In the genomic region with DNA sequence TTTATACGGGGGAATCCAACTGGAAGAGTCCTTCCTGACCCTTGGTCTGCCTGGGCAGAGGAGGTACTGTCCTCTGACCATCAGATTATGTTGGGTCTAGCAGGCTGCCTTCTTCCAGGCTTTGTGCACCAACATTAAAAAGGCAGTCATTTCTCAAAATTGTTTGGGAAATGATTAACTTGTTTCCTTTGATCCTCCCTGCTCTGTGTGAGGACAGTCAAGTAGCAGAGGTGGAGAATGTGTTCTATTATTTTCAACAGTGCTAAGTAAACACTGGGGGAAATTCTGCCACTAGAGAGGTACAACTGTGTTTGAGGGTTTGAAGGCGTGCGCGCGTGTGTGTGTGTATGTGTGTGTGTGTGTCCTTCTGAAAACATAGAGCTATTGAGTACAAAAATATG, we compare ENCODE assay signal across 16 cellular contexts. TPM values are rescaled to one million over a fixed set of nuclear protein-coding genes. Genes with fewer than 3 reads are reported as not detected.
DNase-seq lines count a peak whose midpoint lies in the region; ATAC-seq, FAIRE-seq and TF ChIP-seq lines count a peak whose summit lies in the region.
"Had no signal": no experiment of that assay in that cellular context is flagged by ENCODE, and none has a peak within 500 bp of the region (broad histone marks: within the 10 kb centered on the region; RNA-seq: fewer than 3 reads in every experiment).

No MANE protein-coding gene starts in this region.

- no peak overlapping the region for H3K27ac ChIP-seq in GM12878 (ENCODE audit: control insufficient read depth, insufficient read depth)
- H3K27ac ChIP-seq: testis had no signal

- no peaks in the 10 kb centered on the region for H4K20me1 ChIP-seq in GM12878 (ENCODE audit: control insufficient read depth, insufficient read depth)

- in situ Hi-C loops in GM12878 (cut with MboI) (no loop called here), ACHN (cut with HindIII; ENCODE audit: low pct_ligation_motif_present, low pct_unique_long_range_greater_than_20kb, low sequenced_read_pairs) (no loop called here)

- ATAC-seq in HG02759 (IDR thresholded peaks at IDR 0.05; ENCODE audit: unreplicated experiment), result peak; percentile 56
- ATAC-seq in GM12878, result peak; percentile 52
- ATAC-seq in GM18517 (IDR thresholded peaks at IDR 0.05; ENCODE audit: unreplicated experiment), result no peak
- ATAC-seq: sciatic nerve had no signal

- BruUV-seq in GM12878 (replicated peaks; lab: Mats Ljungman, UMichigan), result no TSS peak

- TF ChIP-seq POLR2A in GM12892 (IDR thresholded peaks at IDR 0.05; ENCODE audit: low read depth, low read length), result no peak
- no peak for TF ChIP-seq POLR2A in GM12878 (IDR thresholded peaks at IDR 0.05; ENCODE audit: low read depth, low read length)

- H3K27me3 ChIP-seq in GM12878 (replicated peaks in 1 of 2; ENCODE audit: control insufficient read depth in 2 of 2, insufficient read depth in 2 of 2, low read length in 1 of 2), result no peaks in the 10 kb centered on the region
- H3K27me3 ChIP-seq: testis had no signal

- no peak overlapping the region for H2AFZ ChIP-seq in GM12878 (ENCODE audit: control insufficient read depth, low read depth, low read length)

- no peak for TF ChIP-seq EP300 in GM12878 (IDR thresholded peaks at IDR 0.05; ENCODE audit: borderline replicate concordance in 1 of 2, control insufficient read depth in 1 of 2, low read depth in 2 of 2, low read length in 2 of 2)

- no peak for DNase-seq in GM12892 (ENCODE audit: insufficient read length)
- DNase-seq in GM12878 (ENCODE audit: low read depth, low spot score), result no peak
- DNase-seq in mucosa of gallbladder (ENCODE audit: low spot score), result peak; percentile 50
- no peak for DNase-seq in ACHN
- DNase-seq in NCI-H1048 (lab: John Stamatoyannopoulos, UW), result no peak
- DNase-seq: activated CD4-positive, alpha-beta T cell treated with anti-CD3 and anti-CD28 coated beads for 48 hours; caudate nucleus; HFFc6; NCI-H1436 treated with DMSO at 0.1 percent for 48 hours; NCI-H510A; SIG-M5; stimulated activated CD4-positive, alpha-beta T cell treated with anti-CD3 and anti-CD28 coated beads, Interleukin-1b, Interleukin-23, amount 100 ng/mL, for 48 hours; testis had no signal

- H3K36me3 ChIP-seq in GM12878 (ENCODE audit: control insufficient read depth in 2 of 2, insufficient read depth in 2 of 2, low read length in 1 of 2), result peaks cover 3 to 13% of the 10 kb centered on the region in 2 experiments

- no peak for TF ChIP-seq RAD21 in GM12878 (IDR thresholded peaks at IDR 0.05; ENCODE audit: insufficient read depth, low read depth, low read length)

- SMC1A ChIA-PET in GM12878 (lab: Charles Lee; ENCODE audit: uncharacterized antibody, unreplicated experiment), result interaction anchor here (0.8 to 1.0 kb wide), 3 partner anchors 11 to 26 kb away, joined by 3 read pairs; partner anchors contain the start of gene ACSL5

- CTCF ChIA-PET in GM12878 (lab: Yijun Ruan, JAX), result interaction anchor here (0.6 to 0.9 kb wide), 2 partner anchors 31 to 41 kb away, joined by 3 read pairs; no protein-coding TSS in a partner anchor

- TF ChIP-seq CTCF in GM12878 (IDR thresholded peaks at IDR 0.05 in 2 of 3, conservative IDR thresholded peaks at IDR 0.05 in 1 of 3; ENCODE audit: control insufficient read depth in 2 of 3, extremely low read depth in 1 of 3, insufficient read depth in 1 of 3, low read depth in 3 of 3, low read length in 3 of 3), result no peak

- H3K9me3 ChIP-seq in GM12878 (replicated peaks; ENCODE audit: control insufficient read depth, insufficient read depth, low read length), result no peaks in the 10 kb centered on the region
- H3K9me3 ChIP-seq: testis had no signal

- H3K4me2 ChIP-seq in GM12878 (ENCODE audit: control insufficient read depth, insufficient read depth), result no peak overlapping the region

- intact Hi-C loops in GM12878 (cut with micrococcal nuclease; ENCODE audit: unreplicated experiment), result no loop called here

- FAIRE-seq in GM12892 (lab: Jason Lieb, UNC) (peak; percentile 42), GM12878 (lab: Jason Lieb, UNC) (no peak)

- POLR2A ChIA-PET in GM12878 (lab: Charles Lee), result no interaction called here

- peaks cover 8% of the 10 kb centered on the region for H3K79me2 ChIP-seq in GM12878 (ENCODE audit: control insufficient read depth, insufficient read depth, low read length)

- no peak overlapping the region for H3K9ac ChIP-seq in GM12878 (ENCODE audit: control insufficient read depth, insufficient read depth, low read length)

- RAD21 ChIA-PET in GM12878 (lab: Charles Lee; ENCODE audit: unreplicated experiment), result no interaction called here

- peaks cover 6% of the 10 kb centered on the region for H3K4me1 ChIP-seq in GM12878 (ENCODE audit: control insufficient read depth, insufficient read depth, low read length)
- H3K4me1 ChIP-seq: testis had no signal

- H3K4me3 ChIP-seq in GM12878, result no peak overlapping the region
- H3K4me3 ChIP-seq: testis had no signal

- 99% methylated on average over 5 of the region's 5 CpGs for WGBS in GM12878 (ENCODE audit: insufficient coverage, insufficient replicate concordance, low lambda C conversion rate, missing lambda C conversion rate)

RNA-seq across cellular contexts. Expression of gene ACSL5, which starts 20.6 kb away (rescaled TPM):
- 37.9 TPM for polyA plus RNA-seq in GM12892 (2012; ENCODE audit: missing spikeins)
- 45.3 and 48.7 TPM in 2 replicates for total RNA-seq in GM12878 (2013; cell fraction: nucleolus; rRNA removed)
- total RNA-seq in GM12878 (2014; rRNA removed) (46.5 and 47.2 TPM in 2 replicates), GM12878 (2014; rRNA removed; fragmentation: Illumina TruSeq; extraction: Trizol) (45.2 and 46.2 TPM in 2 replicates), GM12878 (2021) (40.3 and 40.4 TPM in 2 replicates), mucosa of gallbladder (34.1 TPM)
- polyA plus RNA-seq in GM12878 (2011; ENCODE audit: low read depth), result 23.1 TPM
- polyA plus RNA-seq in GM12878 (2011; rRNA removed) (56.3 and 61.4 TPM in 2 replicates), GM12878 (2014; fragmentation: Illumina TruSeq; extraction: Trizol) (57.0 and 68.7 TPM in 2 replicates), GM12878 (2014; fragmentation: Nextera tagmentation; extraction: Ambion mirVana) (10 to 100 TPM; 22.3 to 23.4 TPM), GM12878 (2014; rRNA removed) (46.1 and 48.7 TPM in 2 replicates), GM12878 (2016; fragmentation: Nextera tagmentation; extraction: Ambion mirVana) (10 to 100 TPM; 54.5 to 56.0 TPM)
- 39.3 and 39.8 TPM in 2 replicates for polyA plus RNA-seq in GM12878 (2011; cell fraction: cytosol; rRNA removed)
- 72.0 and 78.8 TPM in 2 replicates for polyA plus RNA-seq in GM12878 (2011; cell fraction: nucleus; rRNA removed)
- 28.0 and 30.7 TPM in 2 replicates for polyA plus RNA-seq in GM12878 (2012)
- 53.2 and 55.0 TPM in 2 replicates for polyA minus RNA-seq in GM12878 (2011; rRNA and poly(A)+ RNA removed)
- polyA minus RNA-seq in GM12878 (2011; cell fraction: cytosol; rRNA and poly(A)+ RNA removed), result 15.1 and 18.3 TPM in 2 replicates
- 16.9 and 17.5 TPM in 2 replicates for polyA minus RNA-seq in GM12878 (2011; cell fraction: nucleus; rRNA and poly(A)+ RNA removed)

RNA-seq across cellular contexts. Expression of gene ZDHHC6, which starts 52.2 kb away (rescaled TPM):
- polyA plus RNA-seq in GM12892 (2012; ENCODE audit: missing spikeins), result 38.1 TPM
- total RNA-seq in GM12878 (2013; cell fraction: nucleolus; rRNA removed), result 75.3 and 76.5 TPM in 2 replicates
- total RNA-seq in GM12878 (2014; rRNA removed), result 23.8 and 28.9 TPM in 2 replicates
- 30.9 and 34.0 TPM in 2 replicates for total RNA-seq in GM12878 (2014; rRNA removed; fragmentation: Illumina TruSeq; extraction: Trizol)
- total RNA-seq in GM12878 (2021), result 28.3 and 30.9 TPM in 2 replicates
- 20.4 TPM for polyA plus RNA-seq in GM12878 (2011; ENCODE audit: low read depth)
- polyA plus RNA-seq in GM12878 (2011; rRNA removed), result 40.5 and 42.0 TPM in 2 replicates
- 16.2 and 16.5 TPM in 2 replicates for polyA plus RNA-seq in GM12878 (2011; cell fraction: cytosol; rRNA removed)
- polyA plus RNA-seq in GM12878 (2011; cell fraction: nucleus; rRNA removed), result 70.3 and 87.8 TPM in 2 replicates
- 26.6 and 30.3 TPM in 2 replicates for polyA plus RNA-seq in GM12878 (2012)
- 39.6 and 50.9 TPM in 2 replicates for polyA plus RNA-seq in GM12878 (2014; fragmentation: Illumina TruSeq; extraction: Trizol)
- 10 to 100 TPM; 29.5 to 31.8 TPM for polyA plus RNA-seq in GM12878 (2014; fragmentation: Nextera tagmentation; extraction: Ambion mirVana)
- 35.2 and 39.5 TPM in 2 replicates for polyA plus RNA-seq in GM12878 (2014; rRNA removed)
- 10 to 100 TPM; 58.2 to 59.4 TPM for polyA plus RNA-seq in GM12878 (2016; fragmentation: Nextera tagmentation; extraction: Ambion mirVana)
- 20.0 and 21.8 TPM in 2 replicates for polyA minus RNA-seq in GM12878 (2011; rRNA and poly(A)+ RNA removed)
- 7.4 and 8.6 TPM in 2 replicates for polyA minus RNA-seq in GM12878 (2011; cell fraction: cytosol; rRNA and poly(A)+ RNA removed)
- polyA minus RNA-seq in GM12878 (2011; cell fraction: nucleus; rRNA and poly(A)+ RNA removed), result 24.4 and 27.5 TPM in 2 replicates
- total RNA-seq in mucosa of gallbladder, result 34.2 TPM

RNA-seq across cellular contexts. Expression of gene VTI1A, which starts 52.5 kb away (rescaled TPM):
- 16.7 TPM for polyA plus RNA-seq in GM12892 (2012; ENCODE audit: missing spikeins)
- 189 and 219 TPM in 2 replicates for total RNA-seq in GM12878 (2013; cell fraction: nucleolus; rRNA removed)
- total RNA-seq in GM12878 (2014; rRNA removed) (31.5 and 37.0 TPM in 2 replicates), GM12878 (2014; rRNA removed; fragmentation: Illumina TruSeq; extraction: Trizol) (31.0 and 32.2 TPM in 2 replicates), GM12878 (2021) (30.1 and 35.1 TPM in 2 replicates), mucosa of gallbladder (28.1 TPM)
- polyA plus RNA-seq in GM12878 (2011; ENCODE audit: low read depth), result 9.3 TPM
- polyA plus RNA-seq in GM12878 (2011; rRNA removed) (21.5 and 28.9 TPM in 2 replicates), GM12878 (2014; fragmentation: Illumina TruSeq; extraction: Trizol) (23.4 and 25.9 TPM in 2 replicates), GM12878 (2014; fragmentation: Nextera tagmentation; extraction: Ambion mirVana) (10 to 100 TPM; 12.4 to 12.5 TPM), GM12878 (2014; rRNA removed) (19.5 and 20.1 TPM in 2 replicates), GM12878 (2016; fragmentation: Nextera tagmentation; extraction: Ambion mirVana) (10 to 100 TPM; 38.5 to 43.2 TPM)
- 14.6 and 17.1 TPM in 2 replicates for polyA plus RNA-seq in GM12878 (2011; cell fraction: cytosol; rRNA removed)
- 27.4 and 30.5 TPM in 2 replicates for polyA plus RNA-seq in GM12878 (2011; cell fraction: nucleus; rRNA removed)
- polyA plus RNA-seq in GM12878 (2012), result 13.1 and 13.5 TPM in 2 replicates
- polyA minus RNA-seq in GM12878 (2011; rRNA and poly(A)+ RNA removed), result 22.7 and 31.1 TPM in 2 replicates
- 8.2 and 8.6 TPM in 2 replicates for polyA minus RNA-seq in GM12878 (2011; cell fraction: cytosol; rRNA and poly(A)+ RNA removed)
- polyA minus RNA-seq in GM12878 (2011; cell fraction: nucleus; rRNA and poly(A)+ RNA removed), result 53.7 and 97.4 TPM in 2 replicates
